Comparison of ENCODE assay signal across 1 cellular context in genomic region chr6:152981219-152981618, GRCh38.
TF ChIP-seq lines count a peak whose summit lies in the region.

No MANE protein-coding gene starts in this region.

TF ChIP-seq in HepG2, 621 proteins besides CTCF, POLR2A, EP300 and RAD21:
- no peak for TF ChIP-seq RBFOX2 (IDR thresholded peaks at IDR 0.05; ENCODE audit: low read depth, low read length)
- no peak for TF ChIP-seq THYN1 (CRISPR knock-in tag; IDR thresholded peaks at IDR 0.05; ENCODE audit: borderline replicate concordance, low read depth)
- TF ChIP-seq ZNF34 (CRISPR knock-in tag; IDR thresholded peaks at IDR 0.05; ENCODE audit: borderline replicate concordance): no peak
- TF ChIP-seq BCLAF1 (IDR thresholded peaks at IDR 0.05): no peak
- no peak for TF ChIP-seq GATA4 (IDR thresholded peaks at IDR 0.05; ENCODE audit: borderline replicate concordance, low read depth)
- TF ChIP-seq ZNF773 (CRISPR knock-in tag; IDR thresholded peaks at IDR 0.05; ENCODE audit: borderline replicate concordance): no peak
- TF ChIP-seq NCOA1 (CRISPR knock-in tag; IDR thresholded peaks at IDR 0.05): no peak
- TF ChIP-seq ZNF343 (CRISPR knock-in tag; IDR thresholded peaks at IDR 0.05): no peak
- no peak for TF ChIP-seq ZNF263 (CRISPR knock-in tag; IDR thresholded peaks at IDR 0.05)
- no peak for TF ChIP-seq ZNF800 (CRISPR knock-in tag; IDR thresholded peaks at IDR 0.05)
- no peak for TF ChIP-seq PTBP1 (IDR thresholded peaks at IDR 0.05; ENCODE audit: low read depth, low read length, poor library complexity, severe bottlenecking)
- no peak for TF ChIP-seq ZSCAN29 (CRISPR knock-in tag; conservative IDR thresholded peaks at IDR 0.05)
- no peak for TF ChIP-seq HDAC1 (CRISPR knock-in tag; IDR thresholded peaks at IDR 0.05)
- no peak for TF ChIP-seq ATF6 (CRISPR knock-in tag; conservative IDR thresholded peaks at IDR 0.05)
- no peak for TF ChIP-seq POLR2AphosphoS2 (IDR thresholded peaks at IDR 0.05; ENCODE audit: low read depth, low read length)
- TF ChIP-seq ZMYM2 (CRISPR knock-in tag; IDR thresholded peaks at IDR 0.05): no peak
TF ChIP-seq in HepG2: peak in this region for 0.
